Comparison of ENCODE assay signal across 1 cellular context in the genomic region with DNA sequence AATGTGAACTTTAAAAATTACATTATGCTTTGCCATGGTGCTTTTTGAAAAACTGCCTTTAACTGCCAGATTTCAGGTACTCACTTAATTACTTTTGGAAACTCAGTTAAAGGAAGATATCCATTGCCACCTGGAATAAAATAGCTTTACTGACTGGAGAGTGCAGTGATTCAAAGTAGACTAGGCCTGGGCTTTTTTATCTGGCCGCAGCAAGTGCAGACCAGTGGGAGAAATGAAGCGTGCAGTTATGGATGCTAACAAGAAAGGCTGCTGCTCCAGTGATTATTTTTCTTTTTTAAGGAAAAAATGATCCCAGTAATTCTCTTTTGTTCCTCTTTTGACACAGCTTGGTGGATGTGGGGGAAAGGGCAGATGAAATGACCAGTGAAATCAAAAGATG.
TF ChIP-seq lines count a peak whose summit lies in the region.

No MANE protein-coding gene starts in this region.

TF ChIP-seq in SK-N-SH treated with all-trans-retinoic acid at 6 μM for 48 hours, 23 proteins besides CTCF, POLR2A, EP300 and RAD21 (continued from another document):
- TF ChIP-seq, protein P1, sequence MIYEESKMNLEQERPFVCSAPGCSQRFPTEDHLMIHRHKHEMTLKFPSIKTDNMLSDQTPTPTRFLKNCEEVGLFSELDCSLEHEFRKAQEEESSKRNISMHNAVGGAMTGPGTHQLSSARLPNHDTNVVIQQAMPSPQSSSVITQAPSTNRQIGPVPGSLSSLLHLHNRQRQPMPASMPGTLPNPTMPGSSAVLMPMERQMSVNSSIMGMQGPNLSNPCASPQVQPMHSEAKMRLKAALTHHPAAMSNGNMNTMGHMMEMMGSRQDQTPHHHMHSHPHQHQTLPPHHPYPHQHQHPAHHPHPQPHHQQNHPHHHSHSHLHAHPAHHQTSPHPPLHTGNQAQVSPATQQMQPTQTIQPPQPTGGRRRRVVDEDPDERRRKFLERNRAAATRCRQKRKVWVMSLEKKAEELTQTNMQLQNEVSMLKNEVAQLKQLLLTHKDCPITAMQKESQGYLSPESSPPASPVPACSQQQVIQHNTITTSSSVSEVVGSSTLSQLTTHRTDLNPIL (CRISPR knock-in tag; IDR thresholded peaks at IDR 0.05; ENCODE audit: low read depth) = no peak
- no peak for TF ChIP-seq ZFP30 (CRISPR knock-in tag; IDR thresholded peaks at IDR 0.05)
- TF ChIP-seq PPARA (CRISPR knock-in tag; IDR thresholded peaks at IDR 0.05; ENCODE audit: borderline replicate concordance) = no peak
- no peak for TF ChIP-seq ZNF565 (CRISPR knock-in tag; conservative IDR thresholded peaks at IDR 0.05; ENCODE audit: low read depth)
- no peak for TF ChIP-seq OSR1 (CRISPR knock-in tag; IDR thresholded peaks at IDR 0.05)
- no peak for TF ChIP-seq ZC3H10 (CRISPR knock-in tag; IDR thresholded peaks at IDR 0.05)
- no peak for TF ChIP-seq ZNF8 (CRISPR knock-in tag; IDR thresholded peaks at IDR 0.05)
- TF ChIP-seq TCF4 (CRISPR knock-in tag; IDR thresholded peaks at IDR 0.05; ENCODE audit: borderline replicate concordance) = no peak
